In the genomic region with DNA sequence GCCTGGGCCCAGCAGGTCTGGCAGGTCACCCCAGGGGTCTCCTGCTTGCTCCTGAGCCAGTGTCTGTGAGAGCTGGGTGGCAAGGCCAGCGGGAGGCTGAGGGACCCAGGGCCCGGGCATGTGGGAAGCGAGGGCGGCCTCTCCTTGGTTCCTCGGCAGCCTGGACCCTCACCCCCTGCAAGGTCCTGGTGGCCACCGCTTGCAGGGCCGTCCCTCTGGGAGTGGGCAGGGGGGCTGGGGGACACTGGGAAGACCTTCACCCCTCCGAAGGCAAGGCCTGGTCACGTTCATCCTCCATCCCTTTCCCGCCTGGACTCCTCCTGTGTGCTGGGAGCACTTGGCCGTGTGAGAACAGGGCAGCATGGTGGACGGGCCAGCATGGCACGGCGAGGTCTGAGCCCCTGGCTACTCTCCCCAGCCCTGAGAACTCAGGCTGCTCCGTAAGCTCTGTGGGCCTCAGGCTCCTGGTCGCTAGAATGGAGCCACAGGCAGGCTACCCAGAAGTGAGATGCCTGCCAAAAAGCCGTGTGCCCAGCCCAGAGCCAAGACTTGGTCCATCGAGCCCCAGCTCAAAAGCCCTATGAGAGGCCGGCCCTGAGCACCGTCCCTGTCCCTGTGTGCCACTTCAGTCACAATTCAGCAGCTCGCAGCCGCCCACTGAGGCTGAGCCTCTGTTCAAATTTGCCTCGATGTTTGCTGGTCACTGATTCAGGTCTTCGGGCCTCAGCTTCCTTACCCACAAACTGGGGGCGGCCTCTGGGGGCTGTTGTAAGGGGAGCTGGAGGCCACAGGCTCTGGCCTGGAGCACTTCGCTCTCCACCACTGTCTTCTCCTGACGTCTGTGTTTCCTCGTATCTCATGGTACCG, we compare ENCODE assay signal across 1 cellular context.
TF ChIP-seq lines count a peak whose summit lies in the region.

No MANE protein-coding gene starts in this region.

TF ChIP-seq in WTC11, 78 proteins besides CTCF, POLR2A, EP300 and RAD21 (continued from another document):
- TF ChIP-seq ZBTB43 (CRISPR knock-in tag; IDR thresholded peaks at IDR 0.05) (no peak), HMGA2 (CRISPR knock-in tag; IDR thresholded peaks at IDR 0.05) (no peak), E2F1 (CRISPR knock-in tag; IDR thresholded peaks at IDR 0.05) (no peak), EMX1 (CRISPR knock-in tag; IDR thresholded peaks at IDR 0.05) (no peak), TP53 (CRISPR knock-in tag; IDR thresholded peaks at IDR 0.05) (no peak), RORB (CRISPR knock-in tag; IDR thresholded peaks at IDR 0.05) (no peak), ZNF138 (CRISPR knock-in tag; conservative IDR thresholded peaks at IDR 0.05) (no peak), GTF2I (CRISPR knock-in tag; conservative IDR thresholded peaks at IDR 0.05) (no peak), GRHL2 (CRISPR knock-in tag; IDR thresholded peaks at IDR 0.05; ENCODE audit: insufficient replicate concordance, severe bottlenecking) (no peak), FOXK1 (CRISPR knock-in tag; IDR thresholded peaks at IDR 0.05) (no peak), JAZF1 (CRISPR knock-in tag; IDR thresholded peaks at IDR 0.05) (no peak), NFATC4 (CRISPR knock-in tag; IDR thresholded peaks at IDR 0.05) (no peak)
